Comparison of ENCODE assay signal across 12 cellular contexts in genomic region chr9:121358747-121359146, GRCh38. TPM values are rescaled to one million over a fixed set of nuclear protein-coding genes. Genes with fewer than 3 reads are reported as not detected.
DNase-seq lines count a peak whose midpoint lies in the region; ATAC-seq and TF ChIP-seq lines count a peak whose summit lies in the region.
"Had no signal": no experiment of that assay in that cellular context is flagged by ENCODE, and none has a peak within 500 bp of the region (broad histone marks: within the 10 kb centered on the region; RNA-seq: fewer than 3 reads in every experiment).

No MANE protein-coding gene starts in this region.

- H3K27me3 Mint-ChIP-seq in CD4-positive, alpha-beta memory T cell: no peaks in the 10 kb centered on the region
- H3K27me3 Mint-ChIP-seq in chondrocyte (ENCODE audit: low read depth): no peaks in the 10 kb centered on the region

- no peaks in the 10 kb centered on the region for H3K9me3 Mint-ChIP-seq in CD4-positive, alpha-beta memory T cell
- peaks cover 5% of the 10 kb centered on the region for H3K9me3 Mint-ChIP-seq in chondrocyte (ENCODE audit: low read depth)

- POLR2A ChIA-PET in CD4-positive, alpha-beta memory T cell (lab: Charles Lee; ENCODE audit: partially characterized antibody): interaction anchor here (1.5 to 6.8 kb wide), 2 partner anchors 8 to 12 kb away, joined by 4 to 131 read pairs; no protein-coding TSS in a partner anchor

- H3K9me3 ChIP-seq in CD4-positive, alpha-beta memory T cell (ENCODE audit: control insufficient read depth in 1 of 2, low read length in 2 of 2): no peaks in the 10 kb centered on the region
- H3K9me3 ChIP-seq in neutrophil: no peaks in the 10 kb centered on the region

- no peaks in the 10 kb centered on the region for H3K36me3 ChIP-seq in CD4-positive, alpha-beta memory T cell (ENCODE audit: insufficient read depth, low read length)
- no peaks in the 10 kb centered on the region for H3K36me3 ChIP-seq in neutrophil

- H3K27ac Mint-ChIP-seq in CD4-positive, alpha-beta memory T cell: peak overlapping the region; percentile 81 to 95 (median 88)
- peak overlapping the region; percentile 91 for H3K27ac Mint-ChIP-seq in chondrocyte (ENCODE audit: unreplicated experiment)

- H3K27ac ChIP-seq in CD4-positive, alpha-beta memory T cell (ENCODE audit: low read depth, low read length): peak overlapping the region; percentile 48
- H3K27ac ChIP-seq in neutrophil: peak overlapping the region; percentile 77

- H3K4me1 ChIP-seq in CD4-positive, alpha-beta memory T cell (ENCODE audit: insufficient read depth, low read length): peaks cover 87% of the 10 kb centered on the region
- H3K4me1 ChIP-seq in neutrophil (ENCODE audit: control insufficient read depth in 1 of 2, insufficient read depth in 1 of 2, low read depth in 1 of 2, low read length in 1 of 2): peaks cover 96 to 97% of the 10 kb centered on the region in 2 experiments

- no peak for DNase-seq in CD4-positive, alpha-beta memory T cell
- DNase-seq in chondrocyte (ENCODE audit: low spot score) (no peak), SHP77 treated with DMSO at 0.1 percent for 48 hours (lab: John Stamatoyannopoulos, UW) (no peak), NCI-H446 treated with DMSO at 0.1 percent for 48 hours (lab: John Stamatoyannopoulos, UW) (no peak)
- DNase-seq in central memory CD4-positive, alpha-beta T cell: no peak
- DNase-seq: activated CD4-positive, CD25-positive, alpha-beta regulatory T cell treated with anti-CD3 and anti-CD28 coated beads, Interleukin-2, amount 50 U/mL, for 72 hours; dermis blood vessel endothelial cell; NCI-H524 treated with DMSO at 0.1 percent for 48 hours; stimulated activated CD4-positive, alpha-beta T cell treated with anti-CD3 and anti-CD28 coated beads, Interleukin-2, amount 100 ng/mL, for 48 hours had no signal

- CTCF ChIA-PET in CD4-positive, alpha-beta memory T cell (lab: Charles Lee; ENCODE audit: partially characterized antibody): interaction anchor here (1.2 to 6.8 kb wide), 3 partner anchors 17 to 39 kb away, joined by 5 to 61 read pairs (median 9); no protein-coding TSS in a partner anchor

- H3K4me3 Mint-ChIP-seq in CD4-positive, alpha-beta memory T cell: peak overlapping the region; percentile 38 to 86 (median 71)
- H3K4me3 Mint-ChIP-seq in chondrocyte (ENCODE audit: unreplicated experiment): no peak overlapping the region

- no peak for TF ChIP-seq CTCF in chondrocyte (IDR thresholded peaks at IDR 0.05)
- no peak for TF ChIP-seq CTCF in neutrophil (IDR thresholded peaks at IDR 0.05)

- H3K4me3 ChIP-seq in CD4-positive, alpha-beta memory T cell (ENCODE audit: low read length in 2 of 2): no peak overlapping the region
- peak overlapping the region; percentile 9 to 41 for H3K4me3 ChIP-seq in neutrophil (ENCODE audit: low read depth in 1 of 2, low read length in 1 of 2)

- intact Hi-C loops in CD4-positive, alpha-beta memory T cell (cut with micrococcal nuclease): loop anchor here (1.0 kb wide), 1 partner anchor 10 kb away; no protein-coding TSS in a partner anchor

- H3K4me1 Mint-ChIP-seq in CD4-positive, alpha-beta memory T cell: peaks cover 54 to 78% (median 67%) of the 10 kb centered on the region in 4 donors
- peaks cover 45% of the 10 kb centered on the region for H3K4me1 Mint-ChIP-seq in chondrocyte (ENCODE audit: low read depth)

- no peaks in the 10 kb centered on the region for H3K27me3 ChIP-seq in CD4-positive, alpha-beta memory T cell (ENCODE audit: insufficient read depth, low read length)
- no peaks in the 10 kb centered on the region for H3K27me3 ChIP-seq in neutrophil

- H3K36me3 Mint-ChIP-seq in CD4-positive, alpha-beta memory T cell: peaks cover 11 to 16% of the 10 kb centered on the region in 2 donors
- peaks cover 3% of the 10 kb centered on the region for H3K36me3 Mint-ChIP-seq in chondrocyte (ENCODE audit: low read depth)

- peak; percentile 57 for ATAC-seq in HG03354 (IDR thresholded peaks at IDR 0.05; ENCODE audit: poor library complexity, severe bottlenecking, unreplicated experiment)
- ATAC-seq in HG03565 (IDR thresholded peaks at IDR 0.05; ENCODE audit: unreplicated experiment): no peak

RNA-seq across cellular contexts. Expression of gene STOM, which starts 11.3 kb away (rescaled TPM):
- 10 to 100 TPM; 81.2 to 82.8 TPM for total RNA-seq in CD4-positive, alpha-beta memory T cell
- polyA plus RNA-seq in CD4-positive, alpha-beta memory T cell: 100 to 1,000 TPM; 188 to 254 TPM
- total RNA-seq in chondrocyte: 46.5 to 83.6 TPM (median 82.2 TPM) in 3 replicates

Comparison
In these comparisons a context has a peak if more than half of its experiments do, and no peak if none do; other contexts are left out.
1. H3K4me3 ChIP-seq: peak in neutrophil (2 of 2); none in CD4-positive, alpha-beta memory T cell (0 of 2).